11 cellular contexts compared by ENCODE assay signal in genomic region chr19:38303517-38304351, GRCh38. TPM values are rescaled to one million over a fixed set of nuclear protein-coding genes. Genes with fewer than 3 reads are reported as not detected.
DNase-seq lines count a peak whose midpoint lies in the region; ATAC-seq and TF ChIP-seq lines count a peak whose summit lies in the region.
"Had no signal": no experiment of that assay in that cellular context is flagged by ENCODE, and none has a peak within 500 bp of the region (broad histone marks: within the 10 kb centered on the region; RNA-seq: fewer than 3 reads in every experiment).

Gene C19orf33, plus strand, starts transcription at chr19:38304251. Its CDS starts 11 bp downstream, at chr19:38304262.

- DNase-seq in Calu3 (peak; percentile 95), RWPE1 (ENCODE audit: low spot score) (peak; percentile 94), glomerular visceral epithelial cell (ENCODE audit: extremely low spot score) (peak; percentile 89), neural progenitor cell (ENCODE audit: low spot score) (no peak), NCI-H774 (lab: John Stamatoyannopoulos, UW) (no peak), HFFc6 (no peak)
- DNase-seq in activated CD4-positive, alpha-beta T cell treated with anti-CD3 and anti-CD28 coated beads for 1 hour = no peak
- no peak for DNase-seq in activated T-cell treated with anti-CD3 and anti-CD28 coated beads, Interleukin-2, amount 50 U/mL, for 72 hours
- DNase-seq: naive thymus-derived CD8-positive, alpha-beta T cell; SJCRH30 had no signal

- H3K9me3 Mint-ChIP-seq in Calu3 (ENCODE audit: low read depth, unreplicated experiment) (no peaks in the 10 kb centered on the region), neural progenitor cell (no peaks in the 10 kb centered on the region), HFFc6 (no peaks in the 10 kb centered on the region)
- no peaks in the 10 kb centered on the region for H3K9me3 Mint-ChIP-seq in activated T-cell treated with anti-CD3 and anti-CD28 coated beads, Interleukin-2, amount 50 U/mL, for 72 hours
- H3K9me3 Mint-ChIP-seq: naive thymus-derived CD8-positive, alpha-beta T cell had no signal

- intact Hi-C loops in Calu3 (cut with micrococcal nuclease; ENCODE audit: unreplicated experiment) = no loop called here

- H3K9ac ChIP-seq in neural progenitor cell = no peak within 1 kb of the TSS
- H3K9ac ChIP-seq: BLaER1 had no signal

- H3K9me3 ChIP-seq in neural progenitor cell (ENCODE audit: low read depth) = no peaks in the 10 kb centered on the region
- H3K9me3 ChIP-seq: BLaER1, SJCRH30 had no signal

- BruUV-seq in Calu3 (replicated peaks; lab: Mats Ljungman, UMichigan) = TSS peak; percentile 78

- peaks cover 80% of the 10 kb centered on the region for H3K36me3 Mint-ChIP-seq in Calu3 (ENCODE audit: insufficient read depth, unreplicated experiment)
- no peaks in the 10 kb centered on the region for H3K36me3 Mint-ChIP-seq in neural progenitor cell
- peaks cover 7% of the 10 kb centered on the region; the same call in 1 of the 2 replicates for H3K36me3 Mint-ChIP-seq in HFFc6 (ENCODE audit: low read depth)
- peaks cover 0 to 3% of the 10 kb centered on the region in 2 donors for H3K36me3 Mint-ChIP-seq in activated T-cell treated with anti-CD3 and anti-CD28 coated beads, Interleukin-2, amount 50 U/mL, for 72 hours (ENCODE audit: insufficient read depth in 2 of 2)

- H3K4me1 Mint-ChIP-seq in Calu3 (ENCODE audit: low read depth, unreplicated experiment) (peaks cover 55% of the 10 kb centered on the region), neural progenitor cell (peaks cover 5% of the 10 kb centered on the region), HFFc6 (ENCODE audit: low read depth) (peaks cover 24% of the 10 kb centered on the region)
- no peaks in the 10 kb centered on the region for H3K4me1 Mint-ChIP-seq in activated T-cell treated with anti-CD3 and anti-CD28 coated beads, Interleukin-2, amount 50 U/mL, for 72 hours (ENCODE audit: low read depth)

- POLR2A ChIA-PET in RWPE1 (lab: Yijun Ruan, JAX; ENCODE audit: low non-redundant PET) = interaction anchor here (0.6 to 3.1 kb wide), 5 partner anchors 11 to 67 kb away, joined by 4 to 29 read pairs (median 7); partner anchors contain the start of genes KCNK6 and SPINT2

- peaks cover 15% of the 10 kb centered on the region for H3F3A ChIP-seq in neural progenitor cell (ENCODE audit: low read depth)

- H4K20me1 ChIP-seq in neural progenitor cell (ENCODE audit: low read depth) = peaks cover 3% of the 10 kb centered on the region
- H4K20me1 ChIP-seq: BLaER1 had no signal

- no peaks in the 10 kb centered on the region for H3K36me3 ChIP-seq in neural progenitor cell

- no peaks in the 10 kb centered on the region for H3K79me2 ChIP-seq in neural progenitor cell (ENCODE audit: low read depth)

- peak within 1 kb of the TSS; percentile 26 for H3K4me3 ChIP-seq in neural progenitor cell
- H3K4me3 ChIP-seq: BLaER1, SJCRH30 had no signal

- peak within 1 kb of the TSS; percentile 96 for H3K27ac Mint-ChIP-seq in Calu3 (ENCODE audit: unreplicated experiment)
- no peak within 1 kb of the TSS for H3K27ac Mint-ChIP-seq in neural progenitor cell
- H3K27ac Mint-ChIP-seq in HFFc6 = no peak within 1 kb of the TSS
- no peak within 1 kb of the TSS for H3K27ac Mint-ChIP-seq in activated T-cell treated with anti-CD3 and anti-CD28 coated beads, Interleukin-2, amount 50 U/mL, for 72 hours

- ATAC-seq in activated T-cell treated with anti-CD3 and anti-CD28 coated beads, Interleukin-2, amount 50 U/mL, for 72 hours (replicated peaks in 1 of 2) = no peak
- ATAC-seq: naive thymus-derived CD8-positive, alpha-beta T cell had no signal

- H3K27me3 Mint-ChIP-seq in Calu3 (ENCODE audit: unreplicated experiment) = no peaks in the 10 kb centered on the region
- peaks cover 4% of the 10 kb centered on the region for H3K27me3 Mint-ChIP-seq in neural progenitor cell (ENCODE audit: insufficient read depth, low read depth)
- H3K27me3 Mint-ChIP-seq in HFFc6 (ENCODE audit: insufficient read depth) = peaks cover 7% of the 10 kb centered on the region
- no peaks in the 10 kb centered on the region for H3K27me3 Mint-ChIP-seq in activated T-cell treated with anti-CD3 and anti-CD28 coated beads, Interleukin-2, amount 50 U/mL, for 72 hours (ENCODE audit: low read depth)
- H3K27me3 Mint-ChIP-seq: naive thymus-derived CD8-positive, alpha-beta T cell had no signal

- peak within 1 kb of the TSS; percentile 69 for H3K4me2 ChIP-seq in neural progenitor cell
- H3K4me2 ChIP-seq: BLaER1 had no signal

- CTCF ChIA-PET in Calu3 (lab: Charles Lee) (interaction anchor here (0.6 to 1.3 kb wide), 3 partner anchors 27 to 60 kb away, joined by 3 to 4 read pairs (median 3); no protein-coding TSS in a partner anchor), RWPE1 (lab: Yijun Ruan, JAX) (no interaction called here)

- no peak for TF ChIP-seq CTCF in Calu3 (IDR thresholded peaks at IDR 0.05; ENCODE audit: unreplicated experiment)
- no peak for TF ChIP-seq CTCF in RWPE1 (conservative IDR thresholded peaks at IDR 0.05; ENCODE audit: low read depth)
- no peak for TF ChIP-seq CTCF in neural progenitor cell (IDR thresholded peaks at IDR 0.05)
- TF ChIP-seq CTCF in HFFc6 (IDR thresholded peaks at IDR 0.05) = no peak

- H3K4me3 Mint-ChIP-seq in Calu3 (ENCODE audit: low read depth, unreplicated experiment) (peak within 1 kb of the TSS; percentile 96), neural progenitor cell (no peak within 1 kb of the TSS), HFFc6 (no peak within 1 kb of the TSS)
- no peak within 1 kb of the TSS for H3K4me3 Mint-ChIP-seq in activated T-cell treated with anti-CD3 and anti-CD28 coated beads, Interleukin-2, amount 50 U/mL, for 72 hours
- H3K4me3 Mint-ChIP-seq: naive thymus-derived CD8-positive, alpha-beta T cell had no signal

- peaks cover 5% of the 10 kb centered on the region for H3K4me1 ChIP-seq in neural progenitor cell

- H3K27ac ChIP-seq in RWPE1 = peak within 1 kb of the TSS; percentile 99
- no peak within 1 kb of the TSS for H3K27ac ChIP-seq in neural progenitor cell
- H3K27ac ChIP-seq: BLaER1, SJCRH30 had no signal

- H3K27me3 ChIP-seq in neural progenitor cell = peaks cover 17% of the 10 kb centered on the region
- H3K27me3 ChIP-seq: BLaER1, SJCRH30 had no signal

- no peak within 1 kb of the TSS for H2AFZ ChIP-seq in neural progenitor cell (replicated peaks)

RNA-seq across cellular contexts. Expression of gene C19orf33, which starts in this region (rescaled TPM):
- total RNA-seq in Calu3 (2022) = 189 and 234 TPM in 2 replicates
- total RNA-seq in neural progenitor cell (ENCODE audit: low replicate concordance) = not detected in 2 replicates
- not detected for total RNA-seq in HFFc6 (2021; fragmentation: NEBNext Ultra II Directional; extraction: Animal tissue kit (Norgen Biotek cat#: 25700))
- total RNA-seq in activated T-cell treated with anti-CD3 and anti-CD28 coated beads, Interleukin-2, amount 50 U/mL, for 72 hours = not detected
- total RNA-seq: SJCRH30 had no signal

Comparison
In these comparisons a context has a peak if more than half of its experiments do, and no peak if none do; other contexts are left out.
1. RNA of gene C19orf33 (total RNA-seq): 189 to 234 TPM in Calu3; not detected in HFFc6, not detected in neural progenitor cell and not detected in activated T-cell treated with anti-CD3 and anti-CD28 coated beads, Interleukin-2, amount 50 U/mL, for 72 hours; every median in the first group is over 100 times any median in the second.
2. DNase-seq: peak in Calu3 (single experiment), RWPE1 (single experiment) and glomerular visceral epithelial cell (single experiment); none in neural progenitor cell (single experiment), activated CD4-positive, alpha-beta T cell treated with anti-CD3 and anti-CD28 coated beads for 1 hour (single experiment), NCI-H774 (single experiment), HFFc6 (single experiment) and activated T-cell treated with anti-CD3 and anti-CD28 coated beads, Interleukin-2, amount 50 U/mL, for 72 hours (0 of 2).